ENCODE assay signal across 10 cellular contexts in the genomic region with DNA sequence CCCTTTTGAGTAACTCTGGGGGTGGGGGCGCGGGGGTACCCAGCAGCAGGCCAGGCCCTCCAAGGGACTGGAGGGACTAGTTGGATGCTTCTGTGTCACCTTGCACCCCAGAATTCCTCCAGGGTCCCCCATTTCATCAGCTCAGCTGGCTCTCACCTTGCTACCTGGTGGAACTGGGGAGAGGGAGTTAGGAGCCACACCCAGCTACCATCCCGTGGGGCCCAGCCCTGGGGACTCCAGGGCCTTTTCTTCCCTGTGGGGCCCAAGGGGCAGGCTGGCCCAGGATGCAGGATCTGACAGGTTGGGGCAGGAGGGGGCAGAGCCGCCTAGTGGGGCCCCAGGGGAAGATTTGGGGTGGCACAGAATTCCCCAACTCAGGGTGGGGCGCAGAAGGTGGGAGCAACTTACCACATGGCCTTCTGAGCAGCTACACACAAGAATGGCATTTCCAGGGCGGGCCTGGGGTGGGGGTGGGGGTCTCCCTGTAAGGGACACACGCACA. TPM values are rescaled to one million over a fixed set of nuclear protein-coding genes. Genes with fewer than 3 reads are reported as not detected.
A peak's percentile ranks its signal among the peaks of the same experiment; 100 is the strongest.
DNase-seq lines count a peak whose midpoint lies in the region; ATAC-seq and TF ChIP-seq lines count a peak whose summit lies in the region.
"Had no signal": no experiment of that assay in that cellular context is flagged by ENCODE, and none has a peak within 500 bp of the region (broad histone marks: within the 10 kb centered on the region; RNA-seq: fewer than 3 reads in every experiment).

No MANE protein-coding gene starts in this region.

- H3K4me3 ChIP-seq in esophagus squamous epithelium (peak overlapping the region in 3 of 4 donors; percentile 74 to 99 (median 81)), sigmoid colon (no peak overlapping the region)

- no peak for ATAC-seq in GM18909 (IDR thresholded peaks at IDR 0.05; ENCODE audit: poor library complexity, unreplicated experiment)

- H3K4me1 ChIP-seq in esophagus squamous epithelium = peaks cover 52 to 89% (median 54%) of the 10 kb centered on the region in 3 donors
- peaks cover 0 to 74% (median 63%) of the 10 kb centered on the region in 4 donors for H3K4me1 ChIP-seq in sigmoid colon

- TF ChIP-seq EP300 in sigmoid colon (IDR thresholded peaks at IDR 0.05) = no peak

- WGBS in esophagus squamous epithelium, 2 donors = 34 to 43% methylated on average over 1 to 6 of the region's 7 CpGs
- WGBS in sigmoid colon, 2 donors = 40 to 69% methylated on average over 7 of the region's 7 CpGs

- H3K9me3 ChIP-seq in esophagus squamous epithelium (no peaks in the 10 kb centered on the region), sigmoid colon (no peaks in the 10 kb centered on the region)

- DNase-seq in ELF-1 (ENCODE audit: low read depth, low spot score) (peak; percentile 4), SW480 (ENCODE audit: low spot score) (peak; percentile 82), esophagus squamous epithelium (lab: John Stamatoyannopoulos, UW) (no peak), sigmoid colon (no peak), cerebellar cortex (ENCODE audit: low spot score) (no peak), putamen (ENCODE audit: low spot score) (no peak)
- DNase-seq in stimulated activated CD4-positive, alpha-beta T cell treated with anti-CD3 and anti-CD28 coated beads, Interleukin-4, amount 100 ng/mL, for 4 hours = no peak

- peak overlapping the region; percentile 98 to 100 (median 100) for H3K27ac ChIP-seq in esophagus squamous epithelium
- peak overlapping the region; percentile 96 to 100 (median 99) for H3K27ac ChIP-seq in sigmoid colon

- TF ChIP-seq CTCF in esophagus squamous epithelium (IDR thresholded peaks at IDR 0.05) (peak in 2 of 6 experiments; percentile 11 to 30), sigmoid colon (IDR thresholded peaks at IDR 0.05) (no peak)

- intact Hi-C loops in esophagus squamous epithelium (cut with DNase I) (no loop called here), sigmoid colon (cut with DNase I) (loop anchor here (10.0 kb wide), 1 partner anchor 819 kb away; no protein-coding TSS in a partner anchor)

- TF ChIP-seq POLR2A in esophagus squamous epithelium (IDR thresholded peaks at IDR 0.05) (no peak), sigmoid colon (IDR thresholded peaks at IDR 0.05) (no peak)

- no peaks in the 10 kb centered on the region for H3K36me3 ChIP-seq in esophagus squamous epithelium
- H3K36me3 ChIP-seq in sigmoid colon = no peaks in the 10 kb centered on the region

- no peaks in the 10 kb centered on the region for H3K27me3 ChIP-seq in esophagus squamous epithelium
- H3K27me3 ChIP-seq in sigmoid colon = no peaks in the 10 kb centered on the region

RNA-seq across cellular contexts. Expression of gene NANOS3, which starts 32.8 kb away (rescaled TPM):
- total RNA-seq in esophagus squamous epithelium (not detected), sigmoid colon (not detected)
- under 1 TPM in 1 of 3 donors, not detected in 2; 0.16 TPM for polyA plus RNA-seq in sigmoid colon
- total RNA-seq: kidney epithelial cell had no signal
- polyA plus RNA-seq: adipose tissue had no signal

RNA-seq across cellular contexts. Expression of gene ZSWIM4, which starts 48.9 kb away (rescaled TPM):
- 10 to 100 TPM in 3 of 4 donors, 1 to 10 TPM in 1; 7.2 to 41.4 (median 16.9) TPM for total RNA-seq in esophagus squamous epithelium
- 1 to 10 TPM; 2.3 to 4.4 (median 3.3) TPM for total RNA-seq in sigmoid colon
- polyA plus RNA-seq in sigmoid colon = 1 to 10 TPM in 2 of 3 donors, under 1 TPM in 1; 0.60 to 3.3 (median 1.4) TPM

Comparison
In these comparisons a context has a peak if more than half of its experiments do, and no peak if none do; other contexts are left out.
1. DNase-seq: peak in ELF-1 (single experiment) and SW480 (single experiment); none in esophagus squamous epithelium (single experiment), sigmoid colon (single experiment), stimulated activated CD4-positive, alpha-beta T cell treated with anti-CD3 and anti-CD28 coated beads, Interleukin-4, amount 100 ng/mL, for 4 hours (0 of 2), cerebellar cortex (single experiment) and putamen (single experiment).
2. H3K4me3 ChIP-seq: peak in esophagus squamous epithelium (3 of 4); none in sigmoid colon (0 of 4).